In genomic region chr10:113216068-113216467, GRCh38 we compare ENCODE assay signal across 1 cellular context.
TF ChIP-seq lines count a peak whose summit lies in the region.

No MANE protein-coding gene starts in this region.

TF ChIP-seq in K562, 482 proteins besides CTCF, POLR2A, EP300 and RAD21 (continued from another document):
- TF ChIP-seq GTF2B (IDR thresholded peaks at IDR 0.05; ENCODE audit: extremely low read depth, insufficient read length): no peak
- TF ChIP-seq ZNF384 (IDR thresholded peaks at IDR 0.05; ENCODE audit: low read depth, low read length): no peak
- TF ChIP-seq FOXJ2 (tag; IDR thresholded peaks at IDR 0.05): no peak
- no peak for TF ChIP-seq TRIM25 (IDR thresholded peaks at IDR 0.05; ENCODE audit: borderline replicate concordance)
- no peak for TF ChIP-seq NR3C1 (CRISPR knock-in tag; IDR thresholded peaks at IDR 0.05)
- TF ChIP-seq EGR1 (conservative IDR thresholded peaks at IDR 0.05): no peak
- TF ChIP-seq YY1 (IDR thresholded peaks at IDR 0.05; ENCODE audit: borderline replicate concordance in 1 of 3, control insufficient read depth in 1 of 3, extremely low read depth in 1 of 3, insufficient read depth in 3 of 3, insufficient read length in 1 of 3, insufficient replicate concordance in 2 of 3, low read depth in 1 of 3, low read length in 2 of 3): no peak
